15 cellular contexts compared by ENCODE assay signal in the genomic region with DNA sequence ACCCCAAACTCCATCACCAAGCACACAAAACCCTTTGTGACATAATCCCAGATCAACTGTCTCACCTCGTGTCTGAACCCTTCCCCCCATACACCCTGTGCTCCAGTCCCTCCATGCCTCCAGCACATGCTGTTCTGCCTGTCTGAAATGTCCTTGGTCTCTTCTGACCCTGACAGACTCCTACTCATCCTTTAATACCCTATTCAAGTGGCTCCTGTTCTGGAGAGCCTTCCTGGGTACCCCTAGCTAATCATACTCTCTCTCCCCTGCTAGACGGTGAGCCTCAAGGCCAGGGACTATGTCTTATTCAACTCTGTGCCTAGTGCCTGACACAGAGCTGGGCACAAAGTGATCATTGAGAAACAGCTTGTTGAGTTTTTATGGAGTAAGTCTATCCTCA.
DNase-seq lines count a peak whose midpoint lies in the region; ATAC-seq and TF ChIP-seq lines count a peak whose summit lies in the region.
"Had no signal": no experiment of that assay in that cellular context is flagged by ENCODE, and none has a peak within 500 bp of the region (broad histone marks: within the 10 kb centered on the region; RNA-seq: fewer than 3 reads in every experiment).

No MANE protein-coding gene starts in this region.

- H3K9ac ChIP-seq in IMR-90 (ENCODE audit: low read depth, low read length) = no peak overlapping the region
- no peak overlapping the region for H3K9ac ChIP-seq in neural progenitor cell

- H3K4me1 Mint-ChIP-seq in brain (peaks cover 69% of the 10 kb centered on the region), neural progenitor cell (peaks cover 58% of the 10 kb centered on the region)

- H3K36me3 ChIP-seq in HEK293 (ENCODE audit: control insufficient read depth in 2 of 2, insufficient read depth in 1 of 2, low read length in 2 of 2) (no peaks in the 10 kb centered on the region), IMR-90 (ENCODE audit: control insufficient read depth, insufficient read depth, low read length) (peaks cover 6% of the 10 kb centered on the region; the same call in 1 of the 2 replicates), neural progenitor cell (no peaks in the 10 kb centered on the region)

- H3K9me1 ChIP-seq in IMR-90 (ENCODE audit: insufficient read depth, low read length) = no peaks in the 10 kb centered on the region

- no peak for TF ChIP-seq POLR2A in IMR-90 (IDR thresholded peaks at IDR 0.05; ENCODE audit: low read depth, low read length)

- H4K8ac ChIP-seq in IMR-90 (ENCODE audit: low read depth in 2 of 2, low read length in 2 of 2) = no peak overlapping the region

- H3K23ac ChIP-seq in IMR-90 (ENCODE audit: low read depth, low read length) = no peak overlapping the region

- H3K4me1 ChIP-seq in HEK293 (ENCODE audit: control insufficient read depth, insufficient read depth, low read length) = no peaks in the 10 kb centered on the region
- H3K4me1 ChIP-seq in IMR-90 (ENCODE audit: control insufficient read depth, insufficient read depth, low read length) = peaks cover 2% of the 10 kb centered on the region; the same call in 1 of the 2 replicates
- peaks cover 17% of the 10 kb centered on the region for H3K4me1 ChIP-seq in neural progenitor cell
- H3K4me1 ChIP-seq: Caco-2 had no signal

- no peaks in the 10 kb centered on the region for H3K9me3 ChIP-seq in HEK293 (ENCODE audit: control insufficient read depth, insufficient read depth, low read depth, low read length)
- no peaks in the 10 kb centered on the region for H3K9me3 ChIP-seq in IMR-90 (ENCODE audit: control insufficient read depth, insufficient read depth, low read length)
- no peaks in the 10 kb centered on the region for H3K9me3 ChIP-seq in neural progenitor cell (ENCODE audit: low read depth)
- H3K9me3 ChIP-seq: Caco-2 had no signal

- H3K27ac ChIP-seq in HEK293 (ENCODE audit: extremely low read depth, low read depth, low read length) (no peak overlapping the region), IMR-90 (ENCODE audit: insufficient read depth, low read length) (no peak overlapping the region), neural progenitor cell (no peak overlapping the region)
- H3K27ac ChIP-seq: C4-2B had no signal

- no peak overlapping the region for H3K4me3 Mint-ChIP-seq in brain
- no peak overlapping the region for H3K4me3 Mint-ChIP-seq in neural progenitor cell
- H3K4me3 Mint-ChIP-seq: CD4-positive, alpha-beta T cell; GM23338; HFFc6 had no signal

- H3K27me3 Mint-ChIP-seq in brain (peaks cover 1% of the 10 kb centered on the region), neural progenitor cell (ENCODE audit: insufficient read depth, low read depth) (peaks cover 14% of the 10 kb centered on the region)

- no peaks in the 10 kb centered on the region for H3K27me3 ChIP-seq in IMR-90 (ENCODE audit: control insufficient read depth, insufficient read depth, low read length)
- no peaks in the 10 kb centered on the region for H3K27me3 ChIP-seq in neural progenitor cell

- peaks cover 7 to 35% of the 10 kb centered on the region in 2 experiments; a peak in 3 of 4 replicates for H3K79me1 ChIP-seq in IMR-90 (ENCODE audit: low read depth in 1 of 2, low read length in 2 of 2)

- H2AFZ ChIP-seq in IMR-90 (replicated peaks; ENCODE audit: low read length, poor library complexity) (no peak overlapping the region), neural progenitor cell (replicated peaks) (no peak overlapping the region)
- H2AFZ ChIP-seq: GM23338 had no signal

- H2BK5ac ChIP-seq in IMR-90 (ENCODE audit: low read depth, low read length, poor library complexity, severe bottlenecking) = no peak overlapping the region

- no peak overlapping the region for H3K4ac ChIP-seq in IMR-90 (ENCODE audit: low read depth, low read length)

- in situ Hi-C loops in IMR-90 (cut with MboI; ENCODE audit: low sequenced_read_pairs) = no loop called here

- no peak overlapping the region for H3K56ac ChIP-seq in IMR-90 (ENCODE audit: extremely low read depth, insufficient read depth, low read length)

- ATAC-seq in IMR-90 (ENCODE audit: low read depth) = no peak
- no peak for ATAC-seq in GM18873 (IDR thresholded peaks at IDR 0.05; ENCODE audit: low FRiP score, unreplicated experiment)
- ATAC-seq in GM19467 (IDR thresholded peaks at IDR 0.05; ENCODE audit: unreplicated experiment) = no peak
- ATAC-seq: GM23338, HepG2 had no signal

- no peak overlapping the region for H3K18ac ChIP-seq in IMR-90 (ENCODE audit: low read depth, low read length)

- 0 out of 2 replicates have a peak overlapping the region, but pooled peaks have one; percentile 28 for H3K14ac ChIP-seq in IMR-90 (replicated peaks; ENCODE audit: low read depth, low read length)

- no peak overlapping the region for H2BK20ac ChIP-seq in IMR-90 (ENCODE audit: low read depth, low read length)

- H4K20me1 ChIP-seq in IMR-90 (ENCODE audit: insufficient read depth, low read length) (peaks cover 14% of the 10 kb centered on the region), neural progenitor cell (ENCODE audit: low read depth) (peaks cover 59% of the 10 kb centered on the region)

- H3F3A ChIP-seq in neural progenitor cell (ENCODE audit: low read depth) = peaks cover 21% of the 10 kb centered on the region

- no peak for TF ChIP-seq CTCF in HEK293 (tag by site-specific recombination; IDR thresholded peaks at IDR 0.05)
- TF ChIP-seq CTCF in IMR-90 (conservative IDR thresholded peaks at IDR 0.05; ENCODE audit: low read depth, low read length) = no peak
- no peak for TF ChIP-seq CTCF in brain (conservative IDR thresholded peaks at IDR 0.05)
- TF ChIP-seq CTCF in neural progenitor cell (IDR thresholded peaks at IDR 0.05) = no peak

- H2AK9ac ChIP-seq in IMR-90 (replicated peaks; ENCODE audit: low read depth, low read length, poor library complexity) = no peak overlapping the region

- dilution Hi-C loops in IMR-90 (cut with HindIII; ENCODE audit: low sequenced_read_pairs, unreplicated experiment) = no loop called here

- no peak overlapping the region for H2BK15ac ChIP-seq in IMR-90 (ENCODE audit: low read depth, low read length)

- no peak for TF ChIP-seq RAD21 in IMR-90 (IDR thresholded peaks at IDR 0.05; ENCODE audit: low read length)

- H3K36me3 Mint-ChIP-seq in brain (peaks cover 36% of the 10 kb centered on the region), neural progenitor cell (peaks cover 7% of the 10 kb centered on the region)

- no peak overlapping the region for H4K5ac ChIP-seq in IMR-90 (ENCODE audit: low read depth, low read length)

- CTCF ChIA-PET in HEK293 (lab: Yijun Ruan, JAX) = interaction anchor here (0.8 to 1.3 kb wide), 2 partner anchors 14 to 287 kb away, joined by 3 to 5 read pairs; no protein-coding TSS in a partner anchor
- CTCF ChIA-PET in IMR-90 (lab: Yijun Ruan, JAX) = no interaction called here

- H4K91ac ChIP-seq in IMR-90 (ENCODE audit: insufficient read depth, low read depth, low read length) = no peak overlapping the region

- no peak overlapping the region for H2AK5ac ChIP-seq in IMR-90 (ENCODE audit: low read depth, low read length)

- WGBS in IMR-90 (ENCODE audit: extremely low coverage in 2 of 2, insufficient read length in 1 of 2), 2 experiments = 83% methylated on average over 1 of the region's 2 CpGs; no CpG with 5 or more reads in 1 of the 2 experiments

- H3K4me3 ChIP-seq in HEK293 (ENCODE audit: low read depth, low read length) = no peak overlapping the region
- no peak overlapping the region for H3K4me3 ChIP-seq in IMR-90 (ENCODE audit: insufficient read depth, low read depth, low read length)
- H3K4me3 ChIP-seq in neural progenitor cell = no peak overlapping the region
- H3K4me3 ChIP-seq: GM23338 had no signal

- H3K27ac Mint-ChIP-seq in brain = peak overlapping the region in 4 of 5 experiments; percentile 2 to 76 (median 34)
- peak overlapping the region; percentile 80 for H3K27ac Mint-ChIP-seq in neural progenitor cell
- H3K27ac Mint-ChIP-seq: CD4-positive, alpha-beta T cell; GM23338; HFFc6 had no signal

- H3K9me3 Mint-ChIP-seq in brain = peaks cover 0 to 3% (median 0%) of the 10 kb centered on the region in 5 experiments
- no peaks in the 10 kb centered on the region for H3K9me3 Mint-ChIP-seq in neural progenitor cell
- H3K9me3 Mint-ChIP-seq: CD4-positive, alpha-beta T cell; GM23338 had no signal

- no peak for DNase-seq in IMR-90
- no peak for DNase-seq in neural progenitor cell (ENCODE audit: low spot score)
- DNase-seq in SW 1271 (lab: John Stamatoyannopoulos, UW) = no peak
- DNase-seq: ACHN; Caco-2; CD4-positive, alpha-beta T cell; HCEC 1CT; HFFc6 had no signal

- no TSS peak for BruUV-seq in IMR-90 (replicated peaks; lab: Mats Ljungman, UMichigan)

- no peaks in the 10 kb centered on the region for H3K79me2 ChIP-seq in neural progenitor cell (ENCODE audit: low read depth)

- POLR2A ChIA-PET in HEK293 (lab: Yijun Ruan, JAX) (no interaction called here), IMR-90 (lab: Charles Lee; ENCODE audit: unreplicated experiment) (no interaction called here)

- H3K4me2 ChIP-seq in IMR-90 (ENCODE audit: low read depth, low read length) = no peak overlapping the region
- H3K4me2 ChIP-seq in neural progenitor cell = no peak overlapping the region
- H3K4me2 ChIP-seq: GM23338 had no signal

- H2BK120ac ChIP-seq in IMR-90 (ENCODE audit: low read depth, low read length) = no peak overlapping the region

- intact Hi-C loops in IMR-90 (cut with micrococcal nuclease) = no loop called here

TF ChIP-seq in HEK293, 187 proteins besides CTCF, POLR2A, EP300 and RAD21:
- TF ChIP-seq ZNF626 (tag by site-specific recombination; IDR thresholded peaks at IDR 0.05) (no peak), ZFP3 (tag by site-specific recombination; IDR thresholded peaks at IDR 0.05; ENCODE audit: low read depth) (peak; percentile 69)
TF ChIP-seq in HEK293: peak in this region for 1.

TF ChIP-seq in IMR-90, 13 proteins besides CTCF, POLR2A, EP300 and RAD21 (continues in another document):
- TF ChIP-seq CHD1 (IDR thresholded peaks at IDR 0.05; ENCODE audit: low read depth, low read length) (no peak), FOS (IDR thresholded peaks at IDR 0.05; ENCODE audit: low read depth, low read length) (no peak), RFX5 (IDR thresholded peaks at IDR 0.05; ENCODE audit: low read depth, low read length) (no peak), MAZ (IDR thresholded peaks at IDR 0.05; ENCODE audit: borderline replicate concordance, low read depth, low read length) (no peak), SMC3 (IDR thresholded peaks at IDR 0.05; ENCODE audit: low read depth, low read length) (no peak), RCOR1 (IDR thresholded peaks at IDR 0.05; ENCODE audit: insufficient replicate concordance, low read length) (no peak), USF2 (IDR thresholded peaks at IDR 0.05; ENCODE audit: low read depth, low read length) (no peak), MAFK (IDR thresholded peaks at IDR 0.05; ENCODE audit: low read depth, low read length) (no peak), CEBPB (IDR thresholded peaks at IDR 0.05; ENCODE audit: low read depth, low read length) (no peak)
